In genomic region chr12:120194226-120194533, GRCh38 we compare ENCODE assay signal across 1 cellular context.
TF ChIP-seq lines count a peak whose summit lies in the region.

No MANE protein-coding gene starts in this region.

TF ChIP-seq in GM12878, 131 proteins besides CTCF, POLR2A, EP300 and RAD21:
- TF ChIP-seq MTA2 (IDR thresholded peaks at IDR 0.05; ENCODE audit: low read depth) (no peak), ZNF217 (IDR thresholded peaks at IDR 0.05) (no peak), MEF2A (IDR thresholded peaks at IDR 0.05; ENCODE audit: insufficient read depth, low read depth, low read length) (no peak), HDAC2 (IDR thresholded peaks at IDR 0.05) (no peak), E4F1 (IDR thresholded peaks at IDR 0.05; ENCODE audit: borderline replicate concordance, partially characterized antibody) (no peak), ATF3 (IDR thresholded peaks at IDR 0.05; ENCODE audit: borderline replicate concordance, extremely low read depth, low read depth, low read length) (no peak), JUNB (IDR thresholded peaks at IDR 0.05) (no peak), CEBPB (IDR thresholded peaks at IDR 0.05; ENCODE audit: borderline replicate concordance in 1 of 2, low read depth in 2 of 2, low read length in 2 of 2) (no peak), CHD2 (IDR thresholded peaks at IDR 0.05; ENCODE audit: borderline replicate concordance, low read depth, low read length) (no peak), STAT3 (IDR thresholded peaks at IDR 0.05; ENCODE audit: low read depth, low read length) (no peak), SRF (IDR thresholded peaks at IDR 0.05; ENCODE audit: low read depth in 2 of 2, low read length in 2 of 2) (no peak), E2F8 (IDR thresholded peaks at IDR 0.05; ENCODE audit: low read depth, partially characterized antibody) (no peak), TCF12 (IDR thresholded peaks at IDR 0.05; ENCODE audit: low read depth, low read length) (no peak)
- TF ChIP-seq, protein P1, sequence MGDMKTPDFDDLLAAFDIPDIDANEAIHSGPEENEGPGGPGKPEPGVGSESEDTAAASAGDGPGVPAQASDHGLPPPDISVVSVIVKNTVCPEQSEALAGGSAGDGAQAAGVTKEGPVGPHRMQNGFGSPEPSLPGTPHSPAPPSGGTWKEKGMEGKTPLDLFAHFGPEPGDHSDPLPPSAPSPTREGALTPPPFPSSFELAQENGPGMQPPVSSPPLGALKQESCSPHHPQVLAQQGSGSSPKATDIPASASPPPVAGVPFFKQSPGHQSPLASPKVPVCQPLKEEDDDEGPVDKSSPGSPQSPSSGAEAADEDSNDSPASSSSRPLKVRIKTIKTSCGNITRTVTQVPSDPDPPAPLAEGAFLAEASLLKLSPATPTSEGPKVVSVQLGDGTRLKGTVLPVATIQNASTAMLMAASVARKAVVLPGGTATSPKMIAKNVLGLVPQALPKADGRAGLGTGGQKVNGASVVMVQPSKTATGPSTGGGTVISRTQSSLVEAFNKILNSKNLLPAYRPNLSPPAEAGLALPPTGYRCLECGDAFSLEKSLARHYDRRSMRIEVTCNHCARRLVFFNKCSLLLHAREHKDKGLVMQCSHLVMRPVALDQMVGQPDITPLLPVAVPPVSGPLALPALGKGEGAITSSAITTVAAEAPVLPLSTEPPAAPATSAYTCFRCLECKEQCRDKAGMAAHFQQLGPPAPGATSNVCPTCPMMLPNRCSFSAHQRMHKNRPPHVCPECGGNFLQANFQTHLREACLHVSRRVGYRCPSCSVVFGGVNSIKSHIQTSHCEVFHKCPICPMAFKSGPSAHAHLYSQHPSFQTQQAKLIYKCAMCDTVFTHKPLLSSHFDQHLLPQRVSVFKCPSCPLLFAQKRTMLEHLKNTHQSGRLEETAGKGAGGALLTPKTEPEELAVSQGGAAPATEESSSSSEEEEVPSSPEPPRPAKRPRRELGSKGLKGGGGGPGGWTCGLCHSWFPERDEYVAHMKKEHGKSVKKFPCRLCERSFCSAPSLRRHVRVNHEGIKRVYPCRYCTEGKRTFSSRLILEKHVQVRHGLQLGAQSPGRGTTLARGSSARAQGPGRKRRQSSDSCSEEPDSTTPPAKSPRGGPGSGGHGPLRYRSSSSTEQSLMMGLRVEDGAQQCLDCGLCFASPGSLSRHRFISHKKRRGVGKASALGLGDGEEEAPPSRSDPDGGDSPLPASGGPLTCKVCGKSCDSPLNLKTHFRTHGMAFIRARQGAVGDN (IDR thresholded peaks at IDR 0.05): no peak
- TF ChIP-seq, protein P2, sequence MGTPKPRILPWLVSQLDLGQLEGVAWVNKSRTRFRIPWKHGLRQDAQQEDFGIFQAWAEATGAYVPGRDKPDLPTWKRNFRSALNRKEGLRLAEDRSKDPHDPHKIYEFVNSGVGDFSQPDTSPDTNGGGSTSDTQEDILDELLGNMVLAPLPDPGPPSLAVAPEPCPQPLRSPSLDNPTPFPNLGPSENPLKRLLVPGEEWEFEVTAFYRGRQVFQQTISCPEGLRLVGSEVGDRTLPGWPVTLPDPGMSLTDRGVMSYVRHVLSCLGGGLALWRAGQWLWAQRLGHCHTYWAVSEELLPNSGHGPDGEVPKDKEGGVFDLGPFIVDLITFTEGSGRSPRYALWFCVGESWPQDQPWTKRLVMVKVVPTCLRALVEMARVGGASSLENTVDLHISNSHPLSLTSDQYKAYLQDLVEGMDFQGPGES (IDR thresholded peaks at IDR 0.05): no peak
